Comparison of ENCODE assay signal across 8 cellular contexts in genomic region chr3:4752201-4753072, GRCh38.
DNase-seq lines count a peak whose midpoint lies in the region; ATAC-seq and TF ChIP-seq lines count a peak whose summit lies in the region.

No MANE protein-coding gene starts in this region.

- H3K27ac ChIP-seq in thyroid gland: peak overlapping the region; percentile 87 to 90 (median 90)

- H3K27me3 Mint-ChIP-seq in activated CD4-positive, alpha-beta T cell treated with anti-CD3 and anti-CD28 coated beads, Interleukin-2, amount 10 ng/mL, durations not matched to agents 24 days and 14 days: no peaks in the 10 kb centered on the region

- no peaks in the 10 kb centered on the region for H3K9me3 ChIP-seq in thyroid gland

- H3K4me1 ChIP-seq in thyroid gland: peaks cover 40 to 67% of the 10 kb centered on the region in 2 donors

- ATAC-seq in GM19324 (IDR thresholded peaks at IDR 0.05; ENCODE audit: low FRiP score, unreplicated experiment): no peak

- H3K4me1 Mint-ChIP-seq in activated CD4-positive, alpha-beta T cell treated with anti-CD3 and anti-CD28 coated beads, Interleukin-2, amount 10 ng/mL, durations not matched to agents 24 days and 14 days: peaks cover 64% of the 10 kb centered on the region

- TF ChIP-seq CTCF in thyroid gland (IDR thresholded peaks at IDR 0.05): no peak

- intact Hi-C loops in activated CD4-positive, alpha-beta T cell treated with anti-CD3 and anti-CD28 coated beads, Interleukin-2, amount 10 ng/mL, durations not matched to agents 24 days and 14 days (cut with micrococcal nuclease): no loop called here
- intact Hi-C loops in thyroid gland (cut with DNase I): no loop called here

- H3K4me3 ChIP-seq in thyroid gland (replicated peaks in 1 of 3): no peak overlapping the region

- peaks cover 17% of the 10 kb centered on the region for H3K9me3 Mint-ChIP-seq in activated CD4-positive, alpha-beta T cell treated with anti-CD3 and anti-CD28 coated beads, Interleukin-2, amount 10 ng/mL, durations not matched to agents 24 days and 14 days

- no peaks in the 10 kb centered on the region for H3K36me3 ChIP-seq in thyroid gland

- H3K27me3 ChIP-seq in thyroid gland: no peaks in the 10 kb centered on the region

- peaks cover 67% of the 10 kb centered on the region for H3K36me3 Mint-ChIP-seq in activated CD4-positive, alpha-beta T cell treated with anti-CD3 and anti-CD28 coated beads, Interleukin-2, amount 10 ng/mL, durations not matched to agents 24 days and 14 days (ENCODE audit: low read depth)

- TF ChIP-seq POLR2A in thyroid gland (IDR thresholded peaks at IDR 0.05): no peak

- no peak for DNase-seq in activated CD4-positive, alpha-beta T cell treated with anti-CD3 and anti-CD28 coated beads, Interleukin-2, amount 10 ng/mL, durations not matched to agents 24 days and 14 days
- no peak for DNase-seq in activated CD4-positive, alpha-beta T cell treated with anti-CD3 and anti-CD28 coated beads for 4 hours
- DNase-seq in SW480 (ENCODE audit: low spot score) (peak; percentile 83), iris pigment epithelial cell (ENCODE audit: low read depth) (peak; percentile 73), thyroid gland (no peak), NCI-H2029 treated with DMSO at 0.1 percent for 48 hours (lab: John Stamatoyannopoulos, UW) (no peak)
- DNase-seq in stimulated activated CD4-positive, alpha-beta T cell treated with anti-CD3 and anti-CD28 coated beads, Interleukin-4, amount 100 ng/mL, for 24 hours: no peak

- peak overlapping the region; percentile 27 for H3K27ac Mint-ChIP-seq in activated CD4-positive, alpha-beta T cell treated with anti-CD3 and anti-CD28 coated beads, Interleukin-2, amount 10 ng/mL, durations not matched to agents 24 days and 14 days

- no peak overlapping the region for H3K4me3 Mint-ChIP-seq in activated CD4-positive, alpha-beta T cell treated with anti-CD3 and anti-CD28 coated beads, Interleukin-2, amount 10 ng/mL, durations not matched to agents 24 days and 14 days

- 82 to 86% methylated on average over 16 to 17 of the region's 17 CpGs for WGBS in thyroid gland, 2 donors

Comparison
In these comparisons a context has a peak if more than half of its experiments do, and no peak if none do; other contexts are left out.
1. DNase-seq: peak in SW480 (single experiment) and iris pigment epithelial cell (single experiment); none in activated CD4-positive, alpha-beta T cell treated with anti-CD3 and anti-CD28 coated beads, Interleukin-2, amount 10 ng/mL, durations not matched to agents 24 days and 14 days (single experiment), activated CD4-positive, alpha-beta T cell treated with anti-CD3 and anti-CD28 coated beads for 4 hours (0 of 2), thyroid gland (0 of 2), NCI-H2029 treated with DMSO at 0.1 percent for 48 hours (single experiment) and stimulated activated CD4-positive, alpha-beta T cell treated with anti-CD3 and anti-CD28 coated beads, Interleukin-4, amount 100 ng/mL, for 24 hours (single experiment).